12 cellular contexts compared by ENCODE assay signal in the genomic region with DNA sequence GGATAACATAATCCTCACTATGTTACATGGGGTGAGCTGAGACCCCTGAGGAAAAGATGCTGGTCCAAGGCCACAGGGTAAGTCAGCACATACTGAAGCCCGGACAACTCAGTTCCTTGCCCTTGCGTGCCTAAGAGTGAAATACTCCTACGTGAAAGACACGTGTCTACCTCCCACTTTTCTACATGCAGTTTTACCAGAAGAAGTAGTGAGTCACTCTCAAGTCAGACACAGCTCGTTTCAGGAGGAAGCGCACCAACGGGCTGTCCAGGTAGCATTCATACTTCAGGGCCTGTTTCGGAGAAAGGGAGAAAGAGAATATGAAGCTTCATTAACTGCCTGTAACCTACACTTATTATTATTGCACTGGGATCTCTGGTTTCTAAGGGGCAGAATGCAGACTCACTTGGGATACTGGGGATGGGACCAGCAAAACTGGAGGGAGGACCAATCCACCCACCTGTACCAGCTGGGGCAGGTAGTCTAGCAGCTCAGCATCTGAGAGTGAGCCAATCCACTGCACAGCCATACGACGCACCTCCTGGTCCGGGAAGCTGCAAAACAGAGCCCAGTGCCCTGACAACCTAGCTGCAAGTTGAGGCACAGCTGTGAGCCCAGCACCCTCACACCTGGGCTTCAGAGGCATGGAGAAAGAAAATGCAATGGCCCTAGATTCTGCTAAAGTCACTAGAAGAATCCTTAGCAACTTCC. TPM values are rescaled to one million over a fixed set of nuclear protein-coding genes. Genes with fewer than 3 reads are reported as not detected.
A peak's percentile ranks its signal among the peaks of the same experiment; 100 is the strongest.
DNase-seq lines count a peak whose midpoint lies in the region; ATAC-seq, FAIRE-seq and TF ChIP-seq lines count a peak whose summit lies in the region.
"Had no signal": no experiment of that assay in that cellular context is flagged by ENCODE, and none has a peak within 500 bp of the region (broad histone marks: within the 10 kb centered on the region; RNA-seq: fewer than 3 reads in every experiment).

No MANE protein-coding gene starts in this region.

- CTCF ChIA-PET in activated CD4-positive, alpha-beta T cell treated with anti-CD3 and anti-CD28 coated beads for 36 hours (lab: Charles Lee), result interaction anchor here (0.5 to 31.0 kb wide), 8 partner anchors 8 to 1983 kb away, joined by 3 to 910 read pairs (median 6); partner anchors contain the start of gene PIK3C2B
- CTCF ChIA-PET in activated CD4-positive, alpha-beta memory T cell treated with anti-CD3 and anti-CD28 coated beads for 36 hours (lab: Charles Lee), result interaction anchor here (0.6 to 33.4 kb wide), 12 partner anchors 9 to 363 kb away, joined by 3 to 1224 read pairs (median 4); partner anchors contain the start of genes MDM4 and PIK3C2B

- peaks cover 41% of the 10 kb centered on the region for H3K4me1 Mint-ChIP-seq in activated CD4-positive, alpha-beta T cell treated with anti-CD3 and anti-CD28 coated beads for 36 hours
- H3K4me1 Mint-ChIP-seq in activated CD4-positive, alpha-beta memory T cell treated with anti-CD3 and anti-CD28 coated beads for 36 hours (ENCODE audit: low read depth), result peaks cover 61% of the 10 kb centered on the region
- peaks cover 47% of the 10 kb centered on the region for H3K4me1 Mint-ChIP-seq in stimulated activated memory B cell treated with anti-CD40 and anti-IgM and Interleukin-4, amounts not matched to agents 10 μg/mL and 1 μg/mL and 100 μg/mL, for 72 hours

- no peak for TF ChIP-seq POLR2A in GM12891 (IDR thresholded peaks at IDR 0.05; ENCODE audit: low read depth, low read length)

- H3K9me3 Mint-ChIP-seq in activated CD4-positive, alpha-beta T cell treated with anti-CD3 and anti-CD28 coated beads for 36 hours (ENCODE audit: low read depth), result no peaks in the 10 kb centered on the region
- no peaks in the 10 kb centered on the region for H3K9me3 Mint-ChIP-seq in activated CD4-positive, alpha-beta memory T cell treated with anti-CD3 and anti-CD28 coated beads for 36 hours
- no peaks in the 10 kb centered on the region for H3K9me3 Mint-ChIP-seq in stimulated activated memory B cell treated with anti-CD40 and anti-IgM and Interleukin-4, amounts not matched to agents 10 μg/mL and 1 μg/mL and 100 μg/mL, for 72 hours

- TF ChIP-seq CTCF in fibroblast of villous mesenchyme (IDR thresholded peaks at IDR 0.05; ENCODE audit: insufficient read depth, low read depth, low read length), result no peak

- DNase-seq in activated CD4-positive, alpha-beta T cell treated with anti-CD3 and anti-CD28 coated beads for 36 hours, result peak; percentile 67
- no peak for DNase-seq in activated CD4-positive, alpha-beta T cell treated with anti-CD3 and anti-CD28 coated beads for 1 hour
- peak; percentile 73 for DNase-seq in activated CD4-positive, alpha-beta memory T cell treated with anti-CD3 and anti-CD28 coated beads for 36 hours
- DNase-seq in fibroblast of villous mesenchyme (ENCODE audit: low read depth) (peak; percentile 34), GM12891 (ENCODE audit: insufficient read length, low spot score) (no peak)
- DNase-seq: activated CD8-positive, alpha-beta memory T cell treated with anti-CD3 and anti-CD28 coated beads, Interleukin-2, amount 50 U/mL, for 48 hours; cortex of kidney; DMS53; NCI-H748 treated with DMSO at 0.1 percent for 48 hours had no signal

- H3K27me3 Mint-ChIP-seq in activated CD4-positive, alpha-beta T cell treated with anti-CD3 and anti-CD28 coated beads for 36 hours, result no peaks in the 10 kb centered on the region
- no peaks in the 10 kb centered on the region for H3K27me3 Mint-ChIP-seq in activated CD4-positive, alpha-beta memory T cell treated with anti-CD3 and anti-CD28 coated beads for 36 hours
- no peaks in the 10 kb centered on the region for H3K27me3 Mint-ChIP-seq in stimulated activated memory B cell treated with anti-CD40 and anti-IgM and Interleukin-4, amounts not matched to agents 10 μg/mL and 1 μg/mL and 100 μg/mL, for 72 hours

- peak; percentile 84 for ATAC-seq in activated CD4-positive, alpha-beta T cell treated with anti-CD3 and anti-CD28 coated beads for 36 hours
- peak; percentile 40 for ATAC-seq in stimulated activated memory B cell treated with anti-CD40 and anti-IgM and Interleukin-4, amounts not matched to agents 10 μg/mL and 1 μg/mL and 100 μg/mL, for 72 hours
- ATAC-seq in GM21381 (IDR thresholded peaks at IDR 0.05; ENCODE audit: unreplicated experiment), result no peak
- ATAC-seq in GM18519 (IDR thresholded peaks at IDR 0.05; ENCODE audit: low FRiP score, unreplicated experiment), result no peak

- POLR2A ChIA-PET in activated CD4-positive, alpha-beta T cell treated with anti-CD3 and anti-CD28 coated beads for 36 hours (lab: Charles Lee), result interaction anchor here (0.6 to 1.4 kb wide), 4 partner anchors 49 to 82 kb away, joined by 3 read pairs; partner anchors contain the start of genes MDM4 and PIK3C2B
- POLR2A ChIA-PET in activated CD4-positive, alpha-beta memory T cell treated with anti-CD3 and anti-CD28 coated beads for 36 hours (lab: Charles Lee), result interaction anchor here (0.9 to 1.9 kb wide), 4 partner anchors 26 to 72 kb away, joined by 3 to 16 read pairs (median 4); partner anchors contain the start of genes MDM4 and PIK3C2B

- no peak overlapping the region for H3K4me3 ChIP-seq in fibroblast of villous mesenchyme (ENCODE audit: low read depth, low read length)

- intact Hi-C loops in activated CD4-positive, alpha-beta T cell treated with anti-CD3 and anti-CD28 coated beads for 36 hours (cut with DNase I, micrococcal nuclease), result no loop called here
- intact Hi-C loops in activated CD4-positive, alpha-beta memory T cell treated with anti-CD3 and anti-CD28 coated beads for 36 hours (cut with micrococcal nuclease), result no loop called here

- FAIRE-seq in GM12891 (lab: Jason Lieb, UNC), result no peak

- H3K27ac Mint-ChIP-seq in activated CD4-positive, alpha-beta T cell treated with anti-CD3 and anti-CD28 coated beads for 36 hours, result peak overlapping the region; percentile 89
- H3K27ac Mint-ChIP-seq in activated CD4-positive, alpha-beta memory T cell treated with anti-CD3 and anti-CD28 coated beads for 36 hours, result peak overlapping the region; percentile 91
- peak overlapping the region; percentile 63 for H3K27ac Mint-ChIP-seq in stimulated activated memory B cell treated with anti-CD40 and anti-IgM and Interleukin-4, amounts not matched to agents 10 μg/mL and 1 μg/mL and 100 μg/mL, for 72 hours

- H3K36me3 Mint-ChIP-seq in activated CD4-positive, alpha-beta T cell treated with anti-CD3 and anti-CD28 coated beads for 36 hours (ENCODE audit: low read depth), result peaks cover 40% of the 10 kb centered on the region
- H3K36me3 Mint-ChIP-seq in activated CD4-positive, alpha-beta memory T cell treated with anti-CD3 and anti-CD28 coated beads for 36 hours, result peaks cover 68% of the 10 kb centered on the region
- peaks cover 84% of the 10 kb centered on the region for H3K36me3 Mint-ChIP-seq in stimulated activated memory B cell treated with anti-CD40 and anti-IgM and Interleukin-4, amounts not matched to agents 10 μg/mL and 1 μg/mL and 100 μg/mL, for 72 hours

- H3K4me3 Mint-ChIP-seq in activated CD4-positive, alpha-beta T cell treated with anti-CD3 and anti-CD28 coated beads for 36 hours, result peak overlapping the region; percentile 15
- peak overlapping the region; percentile 30 for H3K4me3 Mint-ChIP-seq in activated CD4-positive, alpha-beta memory T cell treated with anti-CD3 and anti-CD28 coated beads for 36 hours
- H3K4me3 Mint-ChIP-seq in stimulated activated memory B cell treated with anti-CD40 and anti-IgM and Interleukin-4, amounts not matched to agents 10 μg/mL and 1 μg/mL and 100 μg/mL, for 72 hours, result no peak overlapping the region

TF ChIP-seq in GM12891, 5 proteins besides CTCF, POLR2A, EP300 and RAD21:
- TF ChIP-seq TAF1 (IDR thresholded peaks at IDR 0.05; ENCODE audit: low read depth, low read length) (no peak), SPI1 (IDR thresholded peaks at IDR 0.05; ENCODE audit: low read depth, low read length) (no peak), PAX5 (IDR thresholded peaks at IDR 0.05; ENCODE audit: insufficient read depth, low read length, severe bottlenecking) (no peak), POLR2AphosphoS5 (IDR thresholded peaks at IDR 0.05; ENCODE audit: low read depth, low read length) (no peak), POU2F2 (IDR thresholded peaks at IDR 0.05; ENCODE audit: low read depth, low read length) (no peak)

RNA-seq across cellular contexts. Expression of gene PPP1R15B, which starts 32.4 kb away (rescaled TPM):
- total RNA-seq in activated CD4-positive, alpha-beta T cell treated with anti-CD3 and anti-CD28 coated beads for 36 hours, result 10 to 100 TPM; 55.9 to 57.6 TPM
- 10 to 100 TPM; 54.9 to 57.1 TPM for total RNA-seq in activated CD4-positive, alpha-beta memory T cell treated with anti-CD3 and anti-CD28 coated beads for 36 hours
- total RNA-seq in fibroblast of villous mesenchyme, result 35.1 and 49.7 TPM in 2 replicates
- polyA plus RNA-seq in GM12891 (2012; ENCODE audit: low read depth, missing spikeins), result 11.2 TPM

RNA-seq across cellular contexts. Expression of gene PIK3C2B, which starts 50.6 kb away (rescaled TPM):
- 10 to 100 TPM; 38.2 to 44.0 TPM for total RNA-seq in activated CD4-positive, alpha-beta T cell treated with anti-CD3 and anti-CD28 coated beads for 36 hours
- total RNA-seq in activated CD4-positive, alpha-beta memory T cell treated with anti-CD3 and anti-CD28 coated beads for 36 hours, result 10 to 100 TPM; 43.4 to 46.4 TPM
- 7.3 and 8.4 TPM in 2 replicates for total RNA-seq in fibroblast of villous mesenchyme
- polyA plus RNA-seq in GM12891 (2012; ENCODE audit: low read depth, missing spikeins), result 6.4 TPM

Comparison
In these comparisons a context has a peak if more than half of its experiments do, and no peak if none do; other contexts are left out.
1. DNase-seq: peak in activated CD4-positive, alpha-beta T cell treated with anti-CD3 and anti-CD28 coated beads for 36 hours (single experiment), activated CD4-positive, alpha-beta memory T cell treated with anti-CD3 and anti-CD28 coated beads for 36 hours (single experiment) and fibroblast of villous mesenchyme (single experiment); none in activated CD4-positive, alpha-beta T cell treated with anti-CD3 and anti-CD28 coated beads for 1 hour (single experiment) and GM12891 (single experiment).
2. ATAC-seq: peak in activated CD4-positive, alpha-beta T cell treated with anti-CD3 and anti-CD28 coated beads for 36 hours (single experiment) and stimulated activated memory B cell treated with anti-CD40 and anti-IgM and Interleukin-4, amounts not matched to agents 10 μg/mL and 1 μg/mL and 100 μg/mL, for 72 hours (single experiment); none in GM21381 (single experiment) and GM18519 (single experiment).
3. Peak in every context shown above with its lines, with median percentiles within 50 percentile points of each other: H3K27ac Mint-ChIP-seq.